12 cellular contexts compared by ENCODE assay signal in genomic region chr17:38889745-38890409, GRCh38. TPM values are rescaled to one million over a fixed set of nuclear protein-coding genes. Genes with fewer than 3 reads are reported as not detected.
DNase-seq lines count a peak whose midpoint lies in the region; ATAC-seq and TF ChIP-seq lines count a peak whose summit lies in the region.
"Had no signal": no experiment of that assay in that cellular context is flagged by ENCODE, and none has a peak within 500 bp of the region (broad histone marks: within the 10 kb centered on the region; RNA-seq: fewer than 3 reads in every experiment).

No MANE protein-coding gene starts in this region.

- no peak for TF ChIP-seq CTCF in esophagus squamous epithelium (IDR thresholded peaks at IDR 0.05)
- no peak for TF ChIP-seq CTCF in heart right ventricle (IDR thresholded peaks at IDR 0.05)

- H3K27me3 ChIP-seq in esophagus squamous epithelium (no peaks in the 10 kb centered on the region), heart right ventricle (no peaks in the 10 kb centered on the region)

- H3K4me3 Mint-ChIP-seq in activated CD4-positive, alpha-beta T cell treated with anti-CD3 and anti-CD28 coated beads, Interleukin-2, amount 10 ng/mL, durations not matched to agents 24 days and 14 days, result peak overlapping the region; percentile 50
- H3K4me3 Mint-ChIP-seq in central memory CD8-positive, alpha-beta T cell, result peak overlapping the region; percentile 73
- peak overlapping the region; percentile 40 for H3K4me3 Mint-ChIP-seq in stimulated activated effector memory CD8-positive, alpha-beta T cell treated with anti-CD3 and anti-CD28 coated beads, Interleukin-12 subunit alpha, Interleukin-12 subunit beta, amount 100 ng/mL, for 72 hours

- no peak for DNase-seq in activated CD4-positive, alpha-beta T cell treated with anti-CD3 and anti-CD28 coated beads, Interleukin-2, amount 10 ng/mL, durations not matched to agents 24 days and 14 days
- no peak for DNase-seq in activated CD4-positive, alpha-beta T cell treated with anti-CD3 and anti-CD28 coated beads, Interleukin-2, amount 50 U/mL, for 1 hour
- DNase-seq in central memory CD8-positive, alpha-beta T cell (ENCODE audit: low spot score in 2 of 2), result no peak
- DNase-seq in stimulated activated effector memory CD8-positive, alpha-beta T cell treated with anti-CD3 and anti-CD28 coated beads, Interleukin-12 subunit alpha, Interleukin-12 subunit beta, amount 100 ng/mL, for 72 hours (ENCODE audit: low spot score in 2 of 2), result no peak
- DNase-seq in esophagus squamous epithelium (lab: John Stamatoyannopoulos, UW), result no peak
- DNase-seq in heart right ventricle, result no peak
- no peak for DNase-seq in DMS 273 treated with DMSO at 0.1 percent for 48 hours (lab: John Stamatoyannopoulos, UW)
- DNase-seq: erythroblast, NCI-H1048 had no signal

- H3K4me3 ChIP-seq in esophagus squamous epithelium, result no peak overlapping the region
- no peak overlapping the region for H3K4me3 ChIP-seq in heart right ventricle

- H3K36me3 ChIP-seq in KOPT-K1 (ENCODE audit: insufficient read depth, low read length), result peaks cover 93% of the 10 kb centered on the region
- peaks cover 5 to 99% (median 19%) of the 10 kb centered on the region in 3 donors for H3K36me3 ChIP-seq in esophagus squamous epithelium
- H3K36me3 ChIP-seq in heart right ventricle, result peaks cover 0 to 91% (median 30%) of the 10 kb centered on the region in 9 donors

- WGBS in esophagus squamous epithelium, 2 donors, result 57 to 70% methylated on average over 3 to 5 of the region's 12 CpGs
- WGBS in heart right ventricle, 2 donors, result 88 to 91% methylated on average over 12 of the region's 12 CpGs

- H3K36me3 Mint-ChIP-seq in activated CD4-positive, alpha-beta T cell treated with anti-CD3 and anti-CD28 coated beads, Interleukin-2, amount 10 ng/mL, durations not matched to agents 24 days and 14 days (ENCODE audit: low read depth), result peaks cover 46% of the 10 kb centered on the region
- peaks cover 57% of the 10 kb centered on the region for H3K36me3 Mint-ChIP-seq in central memory CD8-positive, alpha-beta T cell (ENCODE audit: insufficient read depth)
- H3K36me3 Mint-ChIP-seq in stimulated activated effector memory CD8-positive, alpha-beta T cell treated with anti-CD3 and anti-CD28 coated beads, Interleukin-12 subunit alpha, Interleukin-12 subunit beta, amount 100 ng/mL, for 72 hours, result peaks cover 98% of the 10 kb centered on the region

- H3K4me1 Mint-ChIP-seq in activated CD4-positive, alpha-beta T cell treated with anti-CD3 and anti-CD28 coated beads, Interleukin-2, amount 10 ng/mL, durations not matched to agents 24 days and 14 days, result peaks cover 82% of the 10 kb centered on the region
- peaks cover 92% of the 10 kb centered on the region for H3K4me1 Mint-ChIP-seq in central memory CD8-positive, alpha-beta T cell
- H3K4me1 Mint-ChIP-seq in stimulated activated effector memory CD8-positive, alpha-beta T cell treated with anti-CD3 and anti-CD28 coated beads, Interleukin-12 subunit alpha, Interleukin-12 subunit beta, amount 100 ng/mL, for 72 hours, result peaks cover 92% of the 10 kb centered on the region

- TF ChIP-seq POLR2A in esophagus squamous epithelium (IDR thresholded peaks at IDR 0.05), result no peak

- H3K4me1 ChIP-seq in esophagus squamous epithelium (peaks cover 33 to 80% (median 38%) of the 10 kb centered on the region in 3 donors), heart right ventricle (peaks cover 15 to 87% (median 48%) of the 10 kb centered on the region in 9 donors)

- no peak for ATAC-seq in central memory CD8-positive, alpha-beta T cell (replicated peaks; ENCODE audit: extremely low read depth, poor library complexity, severe bottlenecking)
- no peak for ATAC-seq in stimulated activated effector memory CD8-positive, alpha-beta T cell treated with anti-CD3 and anti-CD28 coated beads, Interleukin-12 subunit alpha, Interleukin-12 subunit beta, amount 100 ng/mL, for 72 hours
- ATAC-seq in heart right ventricle, result no peak
- ATAC-seq: activated CD4-positive, CD25-positive, alpha-beta regulatory T cell treated with anti-CD3 and anti-CD28 coated beads, Interleukin-2, amount 50 U/mL, for 24 hours; SK-N-SH treated with all-trans-retinoic acid at 6 μM for 48 hours had no signal

- H3K9me3 ChIP-seq in KOPT-K1 (ENCODE audit: insufficient read depth, low read length, poor library complexity, severe bottlenecking) (no peaks in the 10 kb centered on the region), esophagus squamous epithelium (no peaks in the 10 kb centered on the region), heart right ventricle (no peaks in the 10 kb centered on the region)

- intact Hi-C loops in activated CD4-positive, alpha-beta T cell treated with anti-CD3 and anti-CD28 coated beads, Interleukin-2, amount 10 ng/mL, durations not matched to agents 24 days and 14 days (cut with micrococcal nuclease), result no loop called here
- intact Hi-C loops in esophagus squamous epithelium (cut with DNase I), result no loop called here
- intact Hi-C loops in heart right ventricle (cut with DNase I), result no loop called here

- H3K27ac ChIP-seq in KOPT-K1 (ENCODE audit: low read depth, low read length, poor library complexity, severe bottlenecking) (peak overlapping the region; percentile 52), esophagus squamous epithelium (no peak overlapping the region), heart right ventricle (peak overlapping the region in 2 of 10 donors; percentile 43 to 58)

- H3K27ac Mint-ChIP-seq in activated CD4-positive, alpha-beta T cell treated with anti-CD3 and anti-CD28 coated beads, Interleukin-2, amount 10 ng/mL, durations not matched to agents 24 days and 14 days, result peak overlapping the region; percentile 62
- peak overlapping the region; percentile 90 for H3K27ac Mint-ChIP-seq in central memory CD8-positive, alpha-beta T cell (ENCODE audit: low read depth)
- peak overlapping the region; percentile 87 for H3K27ac Mint-ChIP-seq in stimulated activated effector memory CD8-positive, alpha-beta T cell treated with anti-CD3 and anti-CD28 coated beads, Interleukin-12 subunit alpha, Interleukin-12 subunit beta, amount 100 ng/mL, for 72 hours

- H3K9me3 Mint-ChIP-seq in activated CD4-positive, alpha-beta T cell treated with anti-CD3 and anti-CD28 coated beads, Interleukin-2, amount 10 ng/mL, durations not matched to agents 24 days and 14 days, result no peaks in the 10 kb centered on the region
- H3K9me3 Mint-ChIP-seq in central memory CD8-positive, alpha-beta T cell, result no peaks in the 10 kb centered on the region
- no peaks in the 10 kb centered on the region for H3K9me3 Mint-ChIP-seq in stimulated activated effector memory CD8-positive, alpha-beta T cell treated with anti-CD3 and anti-CD28 coated beads, Interleukin-12 subunit alpha, Interleukin-12 subunit beta, amount 100 ng/mL, for 72 hours

- H3K27me3 Mint-ChIP-seq in activated CD4-positive, alpha-beta T cell treated with anti-CD3 and anti-CD28 coated beads, Interleukin-2, amount 10 ng/mL, durations not matched to agents 24 days and 14 days, result no peaks in the 10 kb centered on the region
- no peaks in the 10 kb centered on the region for H3K27me3 Mint-ChIP-seq in central memory CD8-positive, alpha-beta T cell

RNA-seq across cellular contexts. Expression of gene LASP1, which starts 20.0 kb away (rescaled TPM):
- 130 and 131 TPM in 2 replicates for total RNA-seq in activated CD4-positive, alpha-beta T cell treated with anti-CD3 and anti-CD28 coated beads, Interleukin-2, amount 10 ng/mL, durations not matched to agents 24 days and 14 days
- total RNA-seq in esophagus squamous epithelium (10 to 100 TPM; 44.3 to 66.0 (median 51.9) TPM), heart right ventricle (10 to 100 TPM; 19.5 to 56.9 (median 23.0) TPM)
- polyA plus RNA-seq in heart right ventricle, result 10 to 100 TPM; 21.3 to 25.4 TPM

RNA-seq across cellular contexts. Expression of gene RPL23, which starts 36.4 kb away (rescaled TPM):
- 1,994 and 2,005 TPM in 2 replicates for total RNA-seq in activated CD4-positive, alpha-beta T cell treated with anti-CD3 and anti-CD28 coated beads, Interleukin-2, amount 10 ng/mL, durations not matched to agents 24 days and 14 days
- total RNA-seq in esophagus squamous epithelium (1,000 to 10,000 TPM in 3 of 4 donors, 100 to 1,000 TPM in 1; 998 to 2,109 (median 1,205) TPM), heart right ventricle (100 to 1,000 TPM; 725 to 991 (median 835) TPM)
- 1,000 to 10,000 TPM; 1,798 to 2,733 TPM for polyA plus RNA-seq in heart right ventricle
